8 cellular contexts compared by ENCODE assay signal in the genomic region with DNA sequence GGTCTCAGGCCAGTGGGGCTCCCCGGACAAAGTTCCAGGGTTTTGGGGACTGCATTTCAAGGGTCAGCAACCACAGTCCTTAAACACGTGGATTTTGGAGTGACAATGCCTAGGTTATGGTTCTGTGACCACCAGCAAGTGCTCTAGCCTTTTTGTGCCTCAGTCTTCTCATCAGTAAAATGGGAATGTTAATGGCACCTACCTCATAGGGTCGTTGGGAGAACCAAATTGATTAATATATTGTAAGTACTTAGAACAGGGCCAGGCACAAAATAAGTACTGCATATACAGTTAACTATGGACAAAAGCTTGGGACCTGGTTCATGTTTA. TPM values are rescaled to one million over a fixed set of nuclear protein-coding genes. Genes with fewer than 3 reads are reported as not detected.
DNase-seq lines count a peak whose midpoint lies in the region; ATAC-seq and TF ChIP-seq lines count a peak whose summit lies in the region.

No MANE protein-coding gene starts in this region.

- intact Hi-C loops in CD14-positive monocyte (cut with micrococcal nuclease), result loop anchor here in 1 of 2 donors (10.0 kb wide), 1 partner anchor 77 kb away; a partner anchor contains a TSS

- H3K4me3 ChIP-seq in RWPE2 (ENCODE audit: severe bottlenecking), result no peak overlapping the region
- H3K4me3 ChIP-seq in endodermal cell (ENCODE audit: low read length), result no peak overlapping the region

- no peak overlapping the region for H3K9ac ChIP-seq in endodermal cell (ENCODE audit: extremely low read depth, low read length, poor library complexity, severe bottlenecking)

- peak overlapping the region; percentile 92 for H3K27ac ChIP-seq in RWPE2 (ENCODE audit: poor library complexity, severe bottlenecking)
- no peak overlapping the region for H3K27ac ChIP-seq in endodermal cell (ENCODE audit: low read depth, low read length)

- peaks cover 60% of the 10 kb centered on the region for H3K36me3 ChIP-seq in RWPE2 (ENCODE audit: low read depth)
- H3K36me3 ChIP-seq in endodermal cell (ENCODE audit: control insufficient read depth, insufficient read depth, low read length), result no peaks in the 10 kb centered on the region

- H3K4me1 Mint-ChIP-seq in CD14-positive monocyte (peaks cover 79% of the 10 kb centered on the region), endodermal cell (peaks cover 53% of the 10 kb centered on the region), osteocyte (ENCODE audit: unreplicated experiment) (peaks cover 51% of the 10 kb centered on the region)

- DNase-seq in CD14-positive monocyte (ENCODE audit: low spot score) (no peak), RWPE2 (ENCODE audit: low spot score) (no peak), endodermal cell (no peak), osteocyte (ENCODE audit: extremely low spot score, unreplicated experiment) (no peak), RKO (ENCODE audit: low spot score) (no peak), GF-D8 (lab: John Stamatoyannopoulos, UW) (no peak), NCI-H128 (lab: John Stamatoyannopoulos, UW; ENCODE audit: unreplicated experiment) (no peak), NCI-H510A (lab: John Stamatoyannopoulos, UW) (no peak)

- WGBS in endodermal cell (ENCODE audit: insufficient coverage in 1 of 2, insufficient read length in 1 of 2), 2 experiments, result 27 to 33% methylated on average over 3 of the region's 3 CpGs

- no peak for TF ChIP-seq CTCF in CD14-positive monocyte (IDR thresholded peaks at IDR 0.05)
- TF ChIP-seq CTCF in RWPE2 (IDR thresholded peaks at IDR 0.05; ENCODE audit: poor library complexity, severe bottlenecking), result no peak
- TF ChIP-seq CTCF in endodermal cell (conservative IDR thresholded peaks at IDR 0.05), result no peak
- no peak for TF ChIP-seq CTCF in osteocyte (IDR thresholded peaks at IDR 0.05)

- no peaks in the 10 kb centered on the region for H3K27me3 ChIP-seq in RWPE2 (ENCODE audit: insufficient read depth, poor library complexity, severe bottlenecking)
- H3K27me3 ChIP-seq in endodermal cell (ENCODE audit: control insufficient read depth, insufficient read depth, low read length, poor library complexity, severe bottlenecking), result no peaks in the 10 kb centered on the region

- no peak for ATAC-seq in RWPE2 (ENCODE audit: low read depth)

- peak overlapping the region; percentile 56 to 79 for H3K4me3 Mint-ChIP-seq in CD14-positive monocyte
- peak overlapping the region; percentile 19 for H3K4me3 Mint-ChIP-seq in endodermal cell
- H3K4me3 Mint-ChIP-seq in osteocyte (ENCODE audit: unreplicated experiment), result no peak overlapping the region

- H3K27ac Mint-ChIP-seq in CD14-positive monocyte, result peak overlapping the region; percentile 94 to 99 (median 97)
- H3K27ac Mint-ChIP-seq in endodermal cell, result peak overlapping the region; percentile 85
- H3K27ac Mint-ChIP-seq in osteocyte (ENCODE audit: unreplicated experiment), result peak overlapping the region; percentile 96

- peaks cover 0 to 3% (median 0%) of the 10 kb centered on the region in 7 donors for H3K9me3 Mint-ChIP-seq in CD14-positive monocyte
- peaks cover 3% of the 10 kb centered on the region for H3K9me3 Mint-ChIP-seq in endodermal cell
- H3K9me3 Mint-ChIP-seq in osteocyte (ENCODE audit: unreplicated experiment), result no peaks in the 10 kb centered on the region

- H3K27me3 Mint-ChIP-seq in CD14-positive monocyte (ENCODE audit: low read depth in 3 of 3) (peaks cover 0 to 3% (median 0%) of the 10 kb centered on the region in 3 donors), endodermal cell (ENCODE audit: insufficient read depth) (no peaks in the 10 kb centered on the region), osteocyte (ENCODE audit: unreplicated experiment) (no peaks in the 10 kb centered on the region)

- H3K9me3 ChIP-seq in RWPE2 (ENCODE audit: severe bottlenecking) (no peaks in the 10 kb centered on the region), endodermal cell (ENCODE audit: control insufficient read depth, low read length) (peaks cover 5% of the 10 kb centered on the region)

- H3K36me3 Mint-ChIP-seq in CD14-positive monocyte, result peaks cover 48 to 53% of the 10 kb centered on the region in 2 donors
- peaks cover 18% of the 10 kb centered on the region for H3K36me3 Mint-ChIP-seq in endodermal cell (ENCODE audit: low read depth)
- H3K36me3 Mint-ChIP-seq in osteocyte (ENCODE audit: unreplicated experiment), result no peaks in the 10 kb centered on the region

- H3K4me1 ChIP-seq in RWPE2 (ENCODE audit: insufficient read depth, poor library complexity, severe bottlenecking) (peaks cover 35% of the 10 kb centered on the region), endodermal cell (ENCODE audit: control insufficient read depth, insufficient read depth, low read length) (peaks cover 15% of the 10 kb centered on the region)

RNA-seq across cellular contexts. Expression of a gene that starts 13.8 kb away (rescaled TPM):
- 10 to 100 TPM; 25.1 to 35.6 TPM for polyA plus RNA-seq in CD14-positive monocyte
- total RNA-seq in endodermal cell, result 10 to 100 TPM; 30.6 to 31.6 TPM
- polyA plus RNA-seq in endodermal cell (2013, experiment 1 of 2), result 8.0 TPM
- 7.6 TPM for polyA plus RNA-seq in endodermal cell (2013, experiment 2 of 2)
- total RNA-seq in osteocyte, result 34.5 and 35.9 TPM in 2 replicates

RNA-seq across cellular contexts. Expression of a gene that starts 59.0 kb away (rescaled TPM):
- polyA plus RNA-seq in CD14-positive monocyte, result 10 to 100 TPM; 82.6 to 85.2 TPM
- total RNA-seq in endodermal cell, result 10 to 100 TPM; 22.3 to 22.4 TPM
- polyA plus RNA-seq in endodermal cell (2013, experiment 1 of 2), result 51.9 TPM
- 43.8 TPM for polyA plus RNA-seq in endodermal cell (2013, experiment 2 of 2)
- total RNA-seq in osteocyte, result 26.4 and 28.3 TPM in 2 replicates
